ENCODE assay signal across 26 cellular contexts in genomic region chr4:153724606-153725005, GRCh38. TPM values are rescaled to one million over a fixed set of nuclear protein-coding genes. Genes with fewer than 3 reads are reported as not detected.
DNase-seq lines count a peak whose midpoint lies in the region; ATAC-seq, FAIRE-seq and TF ChIP-seq lines count a peak whose summit lies in the region.
"Had no signal": no experiment of that assay in that cellular context is flagged by ENCODE, and none has a peak within 500 bp of the region (broad histone marks: within the 10 kb centered on the region; RNA-seq: fewer than 3 reads in every experiment).

No MANE protein-coding gene starts in this region.

- no peaks in the 10 kb centered on the region for H3K36me3 ChIP-seq in HEK293 (ENCODE audit: control insufficient read depth in 2 of 2, insufficient read depth in 1 of 2, low read length in 2 of 2)
- H3K36me3 ChIP-seq in neural progenitor cell = no peaks in the 10 kb centered on the region
- H3K36me3 ChIP-seq in pancreas = no peaks in the 10 kb centered on the region
- H3K36me3 ChIP-seq: HAP-1 had no signal

- POLR2A ChIA-PET in HEK293 (lab: Yijun Ruan, JAX) = no interaction called here

- H3F3A ChIP-seq in neural progenitor cell (ENCODE audit: low read depth) = no peaks in the 10 kb centered on the region

- H3K27ac ChIP-seq in HEK293 (ENCODE audit: extremely low read depth, low read depth, low read length) = no peak overlapping the region
- H3K27ac ChIP-seq in neural progenitor cell = no peak overlapping the region
- no peak overlapping the region for H3K27ac ChIP-seq in pancreas
- H3K27ac ChIP-seq: GM23248 had no signal

- peak; percentile 15 for DNase-seq in activated CD4-positive, alpha-beta T cell treated with anti-CD3 and anti-CD28 coated beads for 48 hours
- DNase-seq in activated CD4-positive, alpha-beta T cell treated with anti-CD3 and anti-CD28 coated beads, Interleukin-2, amount 50 U/mL, for 1 hour = no peak
- DNase-seq in activated naive CD8-positive, alpha-beta T cell treated with anti-CD3 and anti-CD28 coated beads, Interleukin-2, amount 50 U/mL, for 24 hours = no peak
- no peak for DNase-seq in activated naive CD8-positive, alpha-beta T cell treated with anti-CD3 and anti-CD28 coated beads for 36 hours
- DNase-seq in neural progenitor cell (ENCODE audit: low spot score) (no peak), pancreas (no peak), SIG-M5 treated with dmso at 0.1 percent for 504 hours (lab: John Stamatoyannopoulos, UW; ENCODE audit: unreplicated experiment) (no peak)
- DNase-seq: 8988T; C1 segment of cervical spinal cord; CD4-positive, CD25-positive, alpha-beta regulatory T cell; CD8-positive, alpha-beta memory T cell; COR-L47; DMS 273 treated with DMSO at 0.1 percent for 48 hours; DMS53; DND-41; EL; GM23248 had no signal

- TF ChIP-seq CTCF in HEK293 (tag by site-specific recombination; IDR thresholded peaks at IDR 0.05) = no peak
- TF ChIP-seq CTCF in neural progenitor cell (IDR thresholded peaks at IDR 0.05) = no peak
- no peak for TF ChIP-seq CTCF in pancreas (IDR thresholded peaks at IDR 0.05)

- FAIRE-seq in pancreas (lab: Jason Lieb, UNC) = no peak
- FAIRE-seq: GM12878, GM19239, HepG2 had no signal

- H3K9me3 Mint-ChIP-seq in activated naive CD8-positive, alpha-beta T cell treated with anti-CD3 and anti-CD28 coated beads, Interleukin-2, amount 50 U/mL, for 24 hours = no peaks in the 10 kb centered on the region
- no peaks in the 10 kb centered on the region for H3K9me3 Mint-ChIP-seq in activated naive CD8-positive, alpha-beta T cell treated with anti-CD3 and anti-CD28 coated beads for 36 hours
- no peaks in the 10 kb centered on the region for H3K9me3 Mint-ChIP-seq in neural progenitor cell
- H3K9me3 Mint-ChIP-seq: CD4-positive, CD25-positive, alpha-beta regulatory T cell; IgD-negative memory B cell had no signal

- H3K27ac Mint-ChIP-seq in activated naive CD8-positive, alpha-beta T cell treated with anti-CD3 and anti-CD28 coated beads, Interleukin-2, amount 50 U/mL, for 24 hours = no peak overlapping the region
- H3K27ac Mint-ChIP-seq in activated naive CD8-positive, alpha-beta T cell treated with anti-CD3 and anti-CD28 coated beads for 36 hours = no peak overlapping the region
- H3K27ac Mint-ChIP-seq in neural progenitor cell = peak overlapping the region; percentile 17
- H3K27ac Mint-ChIP-seq: CD4-positive, CD25-positive, alpha-beta regulatory T cell; CD8-positive, alpha-beta memory T cell; IgD-negative memory B cell had no signal

- H3K9me3 ChIP-seq in HEK293 (ENCODE audit: control insufficient read depth, insufficient read depth, low read depth, low read length) (no peaks in the 10 kb centered on the region), neural progenitor cell (ENCODE audit: low read depth) (no peaks in the 10 kb centered on the region), pancreas (no peaks in the 10 kb centered on the region)
- H3K9me3 ChIP-seq: HAP-1 had no signal

- no peak overlapping the region for H3K4me3 Mint-ChIP-seq in activated naive CD8-positive, alpha-beta T cell treated with anti-CD3 and anti-CD28 coated beads, Interleukin-2, amount 50 U/mL, for 24 hours
- H3K4me3 Mint-ChIP-seq in activated naive CD8-positive, alpha-beta T cell treated with anti-CD3 and anti-CD28 coated beads for 36 hours = no peak overlapping the region
- H3K4me3 Mint-ChIP-seq in neural progenitor cell = no peak overlapping the region
- H3K4me3 Mint-ChIP-seq: CD4-positive, CD25-positive, alpha-beta regulatory T cell; CD8-positive, alpha-beta memory T cell; IgD-negative memory B cell had no signal

- peak; percentile 20 for ATAC-seq in activated naive CD8-positive, alpha-beta T cell treated with anti-CD3 and anti-CD28 coated beads, Interleukin-2, amount 50 U/mL, for 24 hours
- no peak for ATAC-seq in pancreas
- ATAC-seq: GM12878, HepG2 had no signal

- H3K79me2 ChIP-seq in neural progenitor cell (ENCODE audit: low read depth) = no peaks in the 10 kb centered on the region

- no peak overlapping the region for H3K4me2 ChIP-seq in neural progenitor cell

- CTCF ChIA-PET in HEK293 (lab: Yijun Ruan, JAX) = interaction anchor here (0.6 kb wide), 1 partner anchor 851 kb away, joined by 3 read pairs; no protein-coding TSS in a partner anchor

- no peak overlapping the region for H2AFZ ChIP-seq in neural progenitor cell (replicated peaks)
- H2AFZ ChIP-seq: GM23248 had no signal

- no peaks in the 10 kb centered on the region for H3K36me3 Mint-ChIP-seq in activated naive CD8-positive, alpha-beta T cell treated with anti-CD3 and anti-CD28 coated beads, Interleukin-2, amount 50 U/mL, for 24 hours (ENCODE audit: low read depth)
- no peaks in the 10 kb centered on the region for H3K36me3 Mint-ChIP-seq in activated naive CD8-positive, alpha-beta T cell treated with anti-CD3 and anti-CD28 coated beads for 36 hours
- H3K36me3 Mint-ChIP-seq in neural progenitor cell = peaks cover 12% of the 10 kb centered on the region
- H3K36me3 Mint-ChIP-seq: CD8-positive, alpha-beta memory T cell had no signal

- no peaks in the 10 kb centered on the region for H4K20me1 ChIP-seq in neural progenitor cell (ENCODE audit: low read depth)

- peaks cover 8% of the 10 kb centered on the region for H3K27me3 Mint-ChIP-seq in activated naive CD8-positive, alpha-beta T cell treated with anti-CD3 and anti-CD28 coated beads, Interleukin-2, amount 50 U/mL, for 24 hours
- H3K27me3 Mint-ChIP-seq in activated naive CD8-positive, alpha-beta T cell treated with anti-CD3 and anti-CD28 coated beads for 36 hours = peaks cover 3% of the 10 kb centered on the region
- H3K27me3 Mint-ChIP-seq in neural progenitor cell (ENCODE audit: insufficient read depth, low read depth) = peaks cover 2% of the 10 kb centered on the region
- H3K27me3 Mint-ChIP-seq: IgD-negative memory B cell had no signal

- 77 to 80% methylated on average over 4 to 5 of the region's 5 CpGs for WGBS in pancreas, 2 donors

- H3K4me1 ChIP-seq in HEK293 (ENCODE audit: control insufficient read depth, insufficient read depth, low read length) (no peaks in the 10 kb centered on the region), neural progenitor cell (no peaks in the 10 kb centered on the region), pancreas (no peaks in the 10 kb centered on the region)
- H3K4me1 ChIP-seq: HAP-1 had no signal

- H3K9ac ChIP-seq in neural progenitor cell = no peak overlapping the region
- H3K9ac ChIP-seq: GM23248 had no signal

- H3K27me3 ChIP-seq in neural progenitor cell (no peaks in the 10 kb centered on the region), pancreas (no peaks in the 10 kb centered on the region)

- H3K4me1 Mint-ChIP-seq in activated naive CD8-positive, alpha-beta T cell treated with anti-CD3 and anti-CD28 coated beads, Interleukin-2, amount 50 U/mL, for 24 hours = peaks cover 4% of the 10 kb centered on the region
- no peaks in the 10 kb centered on the region for H3K4me1 Mint-ChIP-seq in activated naive CD8-positive, alpha-beta T cell treated with anti-CD3 and anti-CD28 coated beads for 36 hours
- no peaks in the 10 kb centered on the region for H3K4me1 Mint-ChIP-seq in neural progenitor cell
- H3K4me1 Mint-ChIP-seq: CD8-positive, alpha-beta memory T cell had no signal

- H3K4me3 ChIP-seq in HEK293 (ENCODE audit: low read depth, low read length) (no peak overlapping the region), neural progenitor cell (no peak overlapping the region), pancreas (no peak overlapping the region)
- H3K4me3 ChIP-seq: GM12878, GM23248, HAP-1 had no signal

- intact Hi-C loops in pancreas (cut with DNase I) = no loop called here

TF ChIP-seq in HEK293, 187 proteins besides CTCF, POLR2A, EP300 and RAD21:
- 0 out of 2 replicates have a peak, but pooled peaks have one; percentile 9 for TF ChIP-seq GLIS1 (tag by site-specific recombination; IDR thresholded peaks at IDR 0.05)
- TF ChIP-seq, protein P1, sequence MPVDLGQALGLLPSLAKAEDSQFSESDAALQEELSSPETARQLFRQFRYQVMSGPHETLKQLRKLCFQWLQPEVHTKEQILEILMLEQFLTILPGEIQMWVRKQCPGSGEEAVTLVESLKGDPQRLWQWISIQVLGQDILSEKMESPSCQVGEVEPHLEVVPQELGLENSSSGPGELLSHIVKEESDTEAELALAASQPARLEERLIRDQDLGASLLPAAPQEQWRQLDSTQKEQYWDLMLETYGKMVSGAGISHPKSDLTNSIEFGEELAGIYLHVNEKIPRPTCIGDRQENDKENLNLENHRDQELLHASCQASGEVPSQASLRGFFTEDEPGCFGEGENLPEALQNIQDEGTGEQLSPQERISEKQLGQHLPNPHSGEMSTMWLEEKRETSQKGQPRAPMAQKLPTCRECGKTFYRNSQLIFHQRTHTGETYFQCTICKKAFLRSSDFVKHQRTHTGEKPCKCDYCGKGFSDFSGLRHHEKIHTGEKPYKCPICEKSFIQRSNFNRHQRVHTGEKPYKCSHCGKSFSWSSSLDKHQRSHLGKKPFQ (tag by site-specific recombination; IDR thresholded peaks at IDR 0.05) = no peak

RNA-seq across cellular contexts. Expression of gene RNF175, which starts 35.2 kb away (rescaled TPM):
- total RNA-seq in activated naive CD8-positive, alpha-beta T cell treated with anti-CD3 and anti-CD28 coated beads for 36 hours = not detected
- total RNA-seq in neural progenitor cell (ENCODE audit: low replicate concordance) = 25.1 and 34.6 TPM in 2 replicates
- not detected for total RNA-seq in pancreas
- polyA plus RNA-seq in pancreas = under 1 TPM in 1 of 2 donors, not detected in 1; 0.12 TPM
- total RNA-seq: CD8-positive, alpha-beta memory T cell; G401; GM12878; GM23248; H4; HepG2 had no signal
- polyA plus RNA-seq: AG04450; CD8-positive, alpha-beta memory T cell; GM12878; GM23248; HepG2; IgD-negative memory B cell had no signal

RNA-seq across cellular contexts. Expression of gene TLR2, which starts 40.5 kb away (rescaled TPM):
- total RNA-seq in activated naive CD8-positive, alpha-beta T cell treated with anti-CD3 and anti-CD28 coated beads for 36 hours = 1 to 10 TPM; 1.1 to 1.2 TPM
- total RNA-seq in neural progenitor cell (ENCODE audit: low replicate concordance) (0.22 and 0.34 TPM in 2 replicates), pancreas (10 to 100 TPM in 2 of 6 donors, 1 to 10 TPM in 4; 2.3 to 23.9 (median 5.4) TPM)
- polyA plus RNA-seq in pancreas = 1 to 10 TPM; 2.9 to 3.2 TPM
- total RNA-seq: G401, GM23248, H4 had no signal
- polyA plus RNA-seq: GM23248 had no signal

Comparison
In these comparisons a context has a peak if more than half of its experiments do, and no peak if none do; other contexts are left out.
1. RNA of gene RNF175, which starts 35.2 kb away (total RNA-seq): 25.1 to 34.6 TPM in neural progenitor cell; not detected in activated naive CD8-positive, alpha-beta T cell treated with anti-CD3 and anti-CD28 coated beads for 36 hours and not detected in pancreas; every median in the first group is over 10 times any median in the second.